Comparison of ENCODE assay signal across 8 cellular contexts in the genomic region with DNA sequence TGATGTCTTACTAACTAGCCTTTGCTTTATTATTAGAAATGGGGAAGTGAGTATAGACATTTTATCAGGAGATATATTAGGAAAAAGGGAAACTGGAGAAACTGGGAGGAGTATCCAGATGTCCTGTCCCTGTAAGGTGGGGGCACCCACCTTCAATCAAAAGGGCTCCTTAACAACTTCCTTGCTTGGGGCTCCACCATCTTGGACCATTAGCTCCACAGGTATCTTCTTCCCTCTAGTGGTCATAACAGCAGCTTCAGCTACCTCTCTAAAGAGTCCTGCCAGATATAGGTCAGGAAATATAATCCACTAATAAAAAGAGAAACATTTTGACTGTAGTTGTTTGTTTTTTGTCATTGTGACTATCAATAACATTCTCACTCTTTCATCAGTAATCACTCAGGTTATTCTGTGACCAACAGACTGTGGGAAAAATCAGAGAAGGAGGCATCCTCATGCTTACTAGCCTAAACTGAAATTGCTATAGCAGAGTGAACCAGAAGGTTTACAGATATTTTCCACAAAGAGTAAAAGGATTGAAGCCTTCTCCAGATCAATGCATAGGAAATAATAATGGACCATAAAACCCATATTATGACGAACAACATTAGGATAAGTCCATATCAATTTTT. TPM values are rescaled to one million over a fixed set of nuclear protein-coding genes. Genes with fewer than 3 reads are reported as not detected.
DNase-seq lines count a peak whose midpoint lies in the region; ATAC-seq, FAIRE-seq and TF ChIP-seq lines count a peak whose summit lies in the region.

No MANE protein-coding gene starts in this region.

- no peak overlapping the region for H3K9ac ChIP-seq in H1 (replicated peaks in 1 of 4; ENCODE audit: extremely low read depth in 1 of 4, low read depth in 3 of 4, low read length in 3 of 4)

- no peak overlapping the region for H4K8ac ChIP-seq in H1 (ENCODE audit: extremely low read depth, insufficient read depth, low read length)

- no peaks in the 10 kb centered on the region for H3K23me2 ChIP-seq in H1 (ENCODE audit: low read depth, low read length)

- H3K4ac ChIP-seq in H1 (replicated peaks; ENCODE audit: insufficient read length, low read depth, low read length) = no peak overlapping the region

- DNase-seq in activated CD8-positive, alpha-beta T cell treated with anti-CD3 and anti-CD28 coated beads for 36 hours = no peak
- no peak for DNase-seq in activated CD8-positive, alpha-beta T cell treated with anti-CD3 and anti-CD28 coated beads, Interleukin-2, amount 10 ng/mL, durations not matched to agents 7 days and 5 days
- peak; percentile 0 for DNase-seq in MV-4-11 (lab: John Stamatoyannopoulos, UW)
- no peak for DNase-seq in H1 (ENCODE audit: low read depth in 1 of 2, low spot score in 2 of 2)
- DNase-seq in mucosa of gallbladder (ENCODE audit: low spot score) = no peak
- no peak for DNase-seq in pancreas
- DNase-seq in activated CD4-positive, alpha-beta T cell treated with anti-CD3 and anti-CD28 coated beads, Interleukin-2, amount 50 U/mL, for 48 hours = no peak

- no peak overlapping the region for H2BK15ac ChIP-seq in H1 (ENCODE audit: low read length)

- H3K27me3 ChIP-seq in H1 (replicated peaks in 1 of 4; ENCODE audit: control insufficient read depth in 3 of 4, extremely low read depth in 1 of 4, insufficient read depth in 3 of 4, low read length in 3 of 4) (no peaks in the 10 kb centered on the region), pancreas (no peaks in the 10 kb centered on the region)

- H4K5ac ChIP-seq in H1 (ENCODE audit: insufficient read length, low read depth, low read length) = no peak overlapping the region

- H4K91ac ChIP-seq in H1 (replicated peaks; ENCODE audit: insufficient read length, low read length) = no peak overlapping the region

- no peaks in the 10 kb centered on the region for H3K79me1 ChIP-seq in H1 (ENCODE audit: low read depth, low read length)

- WGBS in H1 (ENCODE audit: extremely low coverage in 1 of 2, insufficient coverage in 1 of 2, insufficient read length in 1 of 2, insufficient replicate concordance in 2 of 2, low coverage in 1 of 2, low lambda C conversion rate in 2 of 2, missing lambda C conversion rate in 1 of 2), 2 experiments = 75% methylated on average over 1 of the region's 1 CpG; no CpG with 5 or more reads in 1 of the 2 experiments
- WGBS in pancreas, 2 donors = 60 to 73% methylated on average over 1 of the region's 1 CpG

- peak; percentile 81 to 88 for TF ChIP-seq RAD21 in H1 (IDR thresholded peaks at IDR 0.05 in 1 of 2, conservative IDR thresholded peaks at IDR 0.05 in 1 of 2; ENCODE audit: low read depth in 2 of 2, low read length in 2 of 2)

- no peaks in the 10 kb centered on the region for H3K79me2 ChIP-seq in H1 (ENCODE audit: control insufficient read depth in 1 of 2, insufficient read depth in 2 of 2, low read length in 2 of 2)

- H4K20me1 ChIP-seq in H1 (replicated peaks in 1 of 2; ENCODE audit: control insufficient read depth in 1 of 2, insufficient read depth in 2 of 2, low read length in 2 of 2) = no peaks in the 10 kb centered on the region

- H3K9me3 ChIP-seq in H1 (ENCODE audit: insufficient read depth in 2 of 2, low read depth in 1 of 2, low read length in 1 of 2) = no peaks in the 10 kb centered on the region; a peak in 1 of 4 replicates
- H3K9me3 ChIP-seq in pancreas = no peaks in the 10 kb centered on the region

- no peak overlapping the region for H2BK20ac ChIP-seq in H1 (ENCODE audit: low read length)

- no peak overlapping the region for H3K14ac ChIP-seq in H1 (ENCODE audit: insufficient read length)

- H3K9me3 Mint-ChIP-seq in activated CD8-positive, alpha-beta T cell treated with anti-CD3 and anti-CD28 coated beads for 36 hours = no peaks in the 10 kb centered on the region
- no peaks in the 10 kb centered on the region for H3K9me3 Mint-ChIP-seq in activated CD8-positive, alpha-beta T cell treated with anti-CD3 and anti-CD28 coated beads, Interleukin-2, amount 10 ng/mL, durations not matched to agents 7 days and 5 days (ENCODE audit: insufficient read depth)

- no peak overlapping the region for H2AK5ac ChIP-seq in H1 (ENCODE audit: low read depth, low read length)

- H2AFZ ChIP-seq in H1 (ENCODE audit: low read length) = no peak overlapping the region

- H3K36me3 ChIP-seq in H1 (ENCODE audit: control insufficient read depth in 2 of 4, insufficient read depth in 4 of 4, low read length in 3 of 4) = no peaks in the 10 kb centered on the region
- H3K36me3 ChIP-seq in pancreas = no peaks in the 10 kb centered on the region

- POLR2A ChIA-PET in activated CD8-positive, alpha-beta T cell treated with anti-CD3 and anti-CD28 coated beads for 36 hours (lab: Charles Lee) = no interaction called here
- POLR2A ChIA-PET in activated CD8-positive, alpha-beta T cell treated with anti-CD3 and anti-CD28 coated beads, Interleukin-2, amount 10 ng/mL, durations not matched to agents 7 days and 5 days (lab: Charles Lee) = no interaction called here
- POLR2A ChIA-PET in H1 (lab: Charles Lee; ENCODE audit: partially characterized antibody) = no interaction called here

- no peak overlapping the region for H3K4me3 ChIP-seq in H1 (ENCODE audit: extremely low read depth in 1 of 4, insufficient read depth in 2 of 4, low read depth in 3 of 4, low read length in 4 of 4)
- H3K4me3 ChIP-seq in pancreas = no peak overlapping the region

- H3K27ac ChIP-seq in H1 (ENCODE audit: low read depth, low read length) (no peak overlapping the region), pancreas (no peak overlapping the region)

- no peak overlapping the region for H2BK120ac ChIP-seq in H1 (replicated peaks; ENCODE audit: low read depth, low read length)

- H3K27ac Mint-ChIP-seq in activated CD8-positive, alpha-beta T cell treated with anti-CD3 and anti-CD28 coated beads for 36 hours = no peak overlapping the region
- H3K27ac Mint-ChIP-seq in activated CD8-positive, alpha-beta T cell treated with anti-CD3 and anti-CD28 coated beads, Interleukin-2, amount 10 ng/mL, durations not matched to agents 7 days and 5 days = no peak overlapping the region

- CTCF ChIA-PET in activated CD8-positive, alpha-beta T cell treated with anti-CD3 and anti-CD28 coated beads for 36 hours (lab: Charles Lee) = interaction anchor here (1.2 to 2.8 kb wide), 3 partner anchors 11 to 655 kb away, joined by 3 to 9 read pairs (median 3); partner anchors contain the start of gene OR51D1
- CTCF ChIA-PET in activated CD8-positive, alpha-beta T cell treated with anti-CD3 and anti-CD28 coated beads, Interleukin-2, amount 10 ng/mL, durations not matched to agents 7 days and 5 days (lab: Charles Lee) = interaction anchor here (1.0 kb wide), 1 partner anchor 656 kb away, joined by 3 read pairs; no protein-coding TSS in a partner anchor
- CTCF ChIA-PET in H1 (lab: Charles Lee; ENCODE audit: partially characterized antibody) = interaction anchor here (0.7 to 4.2 kb wide), 21 partner anchors 8 to 664 kb away, joined by 3 to 48 read pairs (median 4); partner anchors contain the start of gene OR51B5

- H3K4me1 ChIP-seq in H1 (replicated peaks in 1 of 4; ENCODE audit: control insufficient read depth in 3 of 4, insufficient read depth in 4 of 4, low read length in 3 of 4) (no peaks in the 10 kb centered on the region), pancreas (no peaks in the 10 kb centered on the region)

- ATAC-seq in activated CD8-positive, alpha-beta T cell treated with anti-CD3 and anti-CD28 coated beads for 36 hours = peak; percentile 42
- ATAC-seq in activated CD8-positive, alpha-beta T cell treated with anti-CD3 and anti-CD28 coated beads, Interleukin-2, amount 10 ng/mL, durations not matched to agents 7 days and 5 days = no peak
- ATAC-seq in HG02571 (IDR thresholded peaks at IDR 0.05; ENCODE audit: unreplicated experiment) (peak; percentile 96), pancreas (no peak)

- no peak for TF ChIP-seq EP300 in H1 (IDR thresholded peaks at IDR 0.05; ENCODE audit: borderline replicate concordance in 1 of 2, low read depth in 2 of 2, low read length in 2 of 2)

- no peaks in the 10 kb centered on the region for H3K36me3 Mint-ChIP-seq in activated CD8-positive, alpha-beta T cell treated with anti-CD3 and anti-CD28 coated beads for 36 hours (ENCODE audit: low read depth)
- no peaks in the 10 kb centered on the region for H3K36me3 Mint-ChIP-seq in activated CD8-positive, alpha-beta T cell treated with anti-CD3 and anti-CD28 coated beads, Interleukin-2, amount 10 ng/mL, durations not matched to agents 7 days and 5 days (ENCODE audit: low read depth)

- H3K23ac ChIP-seq in H1 (ENCODE audit: insufficient read length) = no peak overlapping the region

- peaks cover 1% of the 10 kb centered on the region for H3K27me3 Mint-ChIP-seq in activated CD8-positive, alpha-beta T cell treated with anti-CD3 and anti-CD28 coated beads for 36 hours
- no peaks in the 10 kb centered on the region for H3K27me3 Mint-ChIP-seq in activated CD8-positive, alpha-beta T cell treated with anti-CD3 and anti-CD28 coated beads, Interleukin-2, amount 10 ng/mL, durations not matched to agents 7 days and 5 days (ENCODE audit: low read depth)

- no peak overlapping the region for H3K4me2 ChIP-seq in H1 (ENCODE audit: insufficient read depth in 1 of 2, low read depth in 2 of 2, low read length in 2 of 2)

- no peak overlapping the region for H2BK12ac ChIP-seq in H1 (ENCODE audit: low read depth, low read length)

- H3K4me1 Mint-ChIP-seq in activated CD8-positive, alpha-beta T cell treated with anti-CD3 and anti-CD28 coated beads for 36 hours (ENCODE audit: low read depth) = no peaks in the 10 kb centered on the region
- H3K4me1 Mint-ChIP-seq in activated CD8-positive, alpha-beta T cell treated with anti-CD3 and anti-CD28 coated beads, Interleukin-2, amount 10 ng/mL, durations not matched to agents 7 days and 5 days (ENCODE audit: low read depth) = no peaks in the 10 kb centered on the region

- H2BK5ac ChIP-seq in H1 (ENCODE audit: low read depth, low read length) = no peak overlapping the region

- peak; percentile 45 for TF ChIP-seq CTCF in activated CD8-positive, alpha-beta T cell treated with anti-CD3 and anti-CD28 coated beads for 36 hours (IDR thresholded peaks at IDR 0.05)
- TF ChIP-seq CTCF in H1 (IDR thresholded peaks at IDR 0.05; ENCODE audit: control extremely low read depth in 1 of 3, insufficient read depth in 1 of 3, low read depth in 1 of 3, low read length in 3 of 3) = peak in 2 of 3 experiments; percentile 64 to 69; a peak in 3 of 4 replicates
- no peak for TF ChIP-seq CTCF in pancreas (IDR thresholded peaks at IDR 0.05)

- FAIRE-seq in H1 (lab: Jason Lieb, UNC) (peak; percentile 19), pancreas (lab: Jason Lieb, UNC) (no peak)

- no peak overlapping the region for H3K56ac ChIP-seq in H1 (replicated peaks; ENCODE audit: insufficient read length, low read depth, low read length)

- no peak for TF ChIP-seq POLR2A in H1 (IDR thresholded peaks at IDR 0.05; ENCODE audit: control extremely low read depth in 1 of 2, low read depth in 2 of 2, low read length in 2 of 2)

- no peak overlapping the region for H3K18ac ChIP-seq in H1 (ENCODE audit: extremely low read depth, low read length)

- intact Hi-C loops in activated CD8-positive, alpha-beta T cell treated with anti-CD3 and anti-CD28 coated beads for 36 hours (cut with micrococcal nuclease) = no loop called here
- intact Hi-C loops in pancreas (cut with DNase I) = no loop called here

- H3K4me3 Mint-ChIP-seq in activated CD8-positive, alpha-beta T cell treated with anti-CD3 and anti-CD28 coated beads for 36 hours = no peak overlapping the region
- H3K4me3 Mint-ChIP-seq in activated CD8-positive, alpha-beta T cell treated with anti-CD3 and anti-CD28 coated beads, Interleukin-2, amount 10 ng/mL, durations not matched to agents 7 days and 5 days = no peak overlapping the region

RNA-seq across cellular contexts. Expression of gene OR51B4, which starts 10.4 kb away (rescaled TPM):
- total RNA-seq in activated CD8-positive, alpha-beta T cell treated with anti-CD3 and anti-CD28 coated beads for 36 hours = not detected
- total RNA-seq in activated CD8-positive, alpha-beta T cell treated with anti-CD3 and anti-CD28 coated beads, Interleukin-2, amount 10 ng/mL, durations not matched to agents 7 days and 5 days = not detected
- not detected in 2 replicates for total RNA-seq in H1 (2021; fragmentation: NEBNext Ultra II Directional; extraction: Animal tissue kit (Norgen Biotek cat#: 25700))
- polyA plus RNA-seq in H1 (2011; rRNA removed) (not detected in 2 replicates), pancreas (not detected)
- not detected for polyA plus RNA-seq in H1 (2011; cell fraction: cytosol; rRNA removed)
- polyA plus RNA-seq in H1 (2011; cell fraction: nucleus; rRNA removed) = 0.50 TPM
- not detected in 4 replicates for polyA plus RNA-seq in H1 (2012, experiment 1 of 2)
- polyA plus RNA-seq in H1 (2012, experiment 2 of 2) = not detected
- polyA plus RNA-seq in H1 (2013, experiment 1 of 2) = not detected
- polyA plus RNA-seq in H1 (2013, experiment 2 of 2) = not detected
- 0.59 TPM in 1 of 2 replicates, not detected in the other for polyA minus RNA-seq in H1 (2011; rRNA and poly(A)+ RNA removed)
- polyA minus RNA-seq in H1 (2011; cell fraction: cytosol; rRNA and poly(A)+ RNA removed) = not detected
- polyA minus RNA-seq in H1 (2011; cell fraction: nucleus; rRNA and poly(A)+ RNA removed) = 0.70 TPM
- total RNA-seq in mucosa of gallbladder (0.23 TPM), pancreas (not detected)

RNA-seq across cellular contexts. Expression of gene HBE1, which starts 21.6 kb away (rescaled TPM):
- not detected for total RNA-seq in activated CD8-positive, alpha-beta T cell treated with anti-CD3 and anti-CD28 coated beads for 36 hours
- total RNA-seq in activated CD8-positive, alpha-beta T cell treated with anti-CD3 and anti-CD28 coated beads, Interleukin-2, amount 10 ng/mL, durations not matched to agents 7 days and 5 days = not detected
- not detected in 2 replicates for total RNA-seq in H1 (2021; fragmentation: NEBNext Ultra II Directional; extraction: Animal tissue kit (Norgen Biotek cat#: 25700))
- 0.20 and 0.39 TPM in 2 replicates for polyA plus RNA-seq in H1 (2011; rRNA removed)
- 0.18 TPM for polyA plus RNA-seq in H1 (2011; cell fraction: cytosol; rRNA removed)
- polyA plus RNA-seq in H1 (2011; cell fraction: nucleus; rRNA removed) = not detected
- polyA plus RNA-seq in H1 (2012, experiment 1 of 2) = not detected in 4 replicates
- not detected for polyA plus RNA-seq in H1 (2012, experiment 2 of 2)
- polyA plus RNA-seq in H1 (2013, experiment 1 of 2) = 0.10 TPM
- polyA plus RNA-seq in H1 (2013, experiment 2 of 2) = 0.11 TPM
- 1.1 TPM in 1 of 2 replicates, not detected in the other for polyA minus RNA-seq in H1 (2011; rRNA and poly(A)+ RNA removed)
- 4.2 TPM for polyA minus RNA-seq in H1 (2011; cell fraction: cytosol; rRNA and poly(A)+ RNA removed)
- polyA minus RNA-seq in H1 (2011; cell fraction: nucleus; rRNA and poly(A)+ RNA removed) = 3.0 TPM
- total RNA-seq in mucosa of gallbladder = 4.0 TPM
- total RNA-seq in pancreas = 1 to 10 TPM in 1 of 6 donors, not detected in 5; 3.5 TPM
- not detected for polyA plus RNA-seq in pancreas

RNA-seq across cellular contexts. Expression of gene OR51B2, which starts 32.8 kb away (rescaled TPM):
- not detected for total RNA-seq in activated CD8-positive, alpha-beta T cell treated with anti-CD3 and anti-CD28 coated beads for 36 hours
- not detected for total RNA-seq in activated CD8-positive, alpha-beta T cell treated with anti-CD3 and anti-CD28 coated beads, Interleukin-2, amount 10 ng/mL, durations not matched to agents 7 days and 5 days
- total RNA-seq in H1 (2021; fragmentation: NEBNext Ultra II Directional; extraction: Animal tissue kit (Norgen Biotek cat#: 25700)) = not detected in 2 replicates
- polyA plus RNA-seq in H1 (2011; rRNA removed) = not detected in 2 replicates
- not detected for polyA plus RNA-seq in H1 (2011; cell fraction: cytosol; rRNA removed)
- not detected for polyA plus RNA-seq in H1 (2011; cell fraction: nucleus; rRNA removed)
- polyA plus RNA-seq in H1 (2012, experiment 1 of 2) = not detected in 4 replicates
- polyA plus RNA-seq in H1 (2012, experiment 2 of 2) = not detected
- not detected for polyA plus RNA-seq in H1 (2013, experiment 1 of 2)
- polyA plus RNA-seq in H1 (2013, experiment 2 of 2) = not detected
- 0.60 TPM in 1 of 2 replicates, not detected in the other for polyA minus RNA-seq in H1 (2011; rRNA and poly(A)+ RNA removed)
- polyA minus RNA-seq in H1 (2011; cell fraction: cytosol; rRNA and poly(A)+ RNA removed) = not detected
- 2.2 TPM for polyA minus RNA-seq in H1 (2011; cell fraction: nucleus; rRNA and poly(A)+ RNA removed)
- not detected for total RNA-seq in mucosa of gallbladder
- total RNA-seq in pancreas = not detected
- not detected for polyA plus RNA-seq in pancreas

RNA-seq across cellular contexts. Expression of gene HBG2, which starts 36.7 kb away (rescaled TPM):
- total RNA-seq in activated CD8-positive, alpha-beta T cell treated with anti-CD3 and anti-CD28 coated beads for 36 hours = not detected
- total RNA-seq in activated CD8-positive, alpha-beta T cell treated with anti-CD3 and anti-CD28 coated beads, Interleukin-2, amount 10 ng/mL, durations not matched to agents 7 days and 5 days = not detected
- not detected in 2 replicates for total RNA-seq in H1 (2021; fragmentation: NEBNext Ultra II Directional; extraction: Animal tissue kit (Norgen Biotek cat#: 25700))
- polyA plus RNA-seq in H1 (2011; rRNA removed) (0.19 and 0.23 TPM in 2 replicates), pancreas (not detected)
- not detected for polyA plus RNA-seq in H1 (2011; cell fraction: cytosol; rRNA removed)
- polyA plus RNA-seq in H1 (2011; cell fraction: nucleus; rRNA removed) = 0.29 TPM
- not detected in 4 replicates for polyA plus RNA-seq in H1 (2012, experiment 1 of 2)
- polyA plus RNA-seq in H1 (2012, experiment 2 of 2) = not detected
- polyA plus RNA-seq in H1 (2013, experiment 1 of 2) = not detected
- polyA plus RNA-seq in H1 (2013, experiment 2 of 2) = not detected
- 1.1 and 1.8 TPM in 2 replicates for polyA minus RNA-seq in H1 (2011; rRNA and poly(A)+ RNA removed)
- 28.5 TPM for polyA minus RNA-seq in H1 (2011; cell fraction: cytosol; rRNA and poly(A)+ RNA removed)
- not detected for polyA minus RNA-seq in H1 (2011; cell fraction: nucleus; rRNA and poly(A)+ RNA removed)
- total RNA-seq in mucosa of gallbladder (13.2 TPM), pancreas (10 to 100 TPM in 1 of 6 donors, not detected in 5; 10.6 TPM)

RNA-seq across cellular contexts. Expression of gene HBG1, which starts 41.7 kb away (rescaled TPM):
- not detected for total RNA-seq in activated CD8-positive, alpha-beta T cell treated with anti-CD3 and anti-CD28 coated beads for 36 hours
- total RNA-seq in activated CD8-positive, alpha-beta T cell treated with anti-CD3 and anti-CD28 coated beads, Interleukin-2, amount 10 ng/mL, durations not matched to agents 7 days and 5 days = not detected
- total RNA-seq in H1 (2021; fragmentation: NEBNext Ultra II Directional; extraction: Animal tissue kit (Norgen Biotek cat#: 25700)) = not detected in 2 replicates
- polyA plus RNA-seq in H1 (2011; rRNA removed) (0.26 TPM in 1 of 2 replicates, not detected in the other), pancreas (not detected)
- polyA plus RNA-seq in H1 (2011; cell fraction: cytosol; rRNA removed) = not detected
- not detected for polyA plus RNA-seq in H1 (2011; cell fraction: nucleus; rRNA removed)
- not detected in 4 replicates for polyA plus RNA-seq in H1 (2012, experiment 1 of 2)
- polyA plus RNA-seq in H1 (2012, experiment 2 of 2) = not detected
- 0.14 TPM for polyA plus RNA-seq in H1 (2013, experiment 1 of 2)
- polyA plus RNA-seq in H1 (2013, experiment 2 of 2) = 0.07 TPM
- polyA minus RNA-seq in H1 (2011; rRNA and poly(A)+ RNA removed) = 1.8 TPM in 1 of 2 replicates, not detected in the other
- 16.3 TPM for polyA minus RNA-seq in H1 (2011; cell fraction: cytosol; rRNA and poly(A)+ RNA removed)
- not detected for polyA minus RNA-seq in H1 (2011; cell fraction: nucleus; rRNA and poly(A)+ RNA removed)
- total RNA-seq in mucosa of gallbladder (3.3 TPM), pancreas (1 to 10 TPM in 1 of 6 donors, not detected in 5; 3.3 TPM)

Comparison
In these comparisons a context has a peak if more than half of its experiments do, and no peak if none do; other contexts are left out.
1. ATAC-seq: peak in activated CD8-positive, alpha-beta T cell treated with anti-CD3 and anti-CD28 coated beads for 36 hours (single experiment) and HG02571 (single experiment); none in activated CD8-positive, alpha-beta T cell treated with anti-CD3 and anti-CD28 coated beads, Interleukin-2, amount 10 ng/mL, durations not matched to agents 7 days and 5 days (single experiment) and pancreas (0 of 4).
2. CTCF ChIP-seq: peak in activated CD8-positive, alpha-beta T cell treated with anti-CD3 and anti-CD28 coated beads for 36 hours (single experiment) and H1 (2 of 3); none in pancreas (0 of 4).